Comparison of ENCODE assay signal across 1 cellular context in the genomic region with DNA sequence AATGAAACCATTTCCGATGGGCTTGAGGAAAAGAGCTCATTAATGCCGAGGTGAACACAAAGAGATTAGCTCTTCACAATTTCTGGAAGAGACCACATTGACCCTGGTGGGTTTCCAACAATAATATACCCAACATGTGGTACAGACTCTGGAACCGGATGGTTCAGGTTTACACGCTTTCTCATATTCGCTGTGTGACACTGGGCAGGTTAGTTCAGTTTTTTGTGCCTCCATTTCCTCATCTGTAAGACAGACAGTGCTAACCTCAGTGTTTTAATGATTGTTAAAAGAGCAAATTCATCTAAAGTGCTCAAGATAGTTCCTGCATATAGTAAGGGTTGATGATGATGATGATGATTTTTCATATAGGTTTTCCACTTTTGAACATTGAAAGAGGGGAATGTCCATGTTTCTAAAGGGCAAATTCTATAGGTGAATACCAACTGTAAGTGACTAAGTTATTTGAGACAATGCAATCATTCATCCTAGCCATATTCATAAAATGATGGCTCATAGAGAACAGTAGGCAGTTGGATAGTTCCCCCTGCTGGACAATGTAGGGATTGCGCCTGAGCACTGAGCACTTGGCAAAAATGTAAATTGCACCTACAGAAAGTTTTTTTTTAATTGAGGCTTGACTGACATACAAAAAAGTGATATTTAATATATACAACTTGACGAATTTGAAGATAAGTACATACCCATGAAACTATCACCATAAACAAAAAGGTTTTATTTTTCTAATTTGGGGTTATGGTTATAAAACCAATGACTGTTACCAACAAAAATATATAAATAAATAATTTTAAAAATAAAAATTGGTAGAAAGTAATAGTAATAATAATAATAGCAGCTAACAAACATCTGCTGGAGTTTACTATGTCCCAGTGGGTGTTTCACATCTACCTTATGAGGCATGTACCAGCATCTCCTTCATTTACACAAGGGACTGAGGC.
A peak's percentile ranks its signal among the peaks of the same experiment; 100 is the strongest.
TF ChIP-seq lines count a peak whose summit lies in the region.

No MANE protein-coding gene starts in this region.

TF ChIP-seq in HEK293, 187 proteins besides CTCF, POLR2A, EP300 and RAD21 (continued from another document and continues in another):
- TF ChIP-seq, protein P1, sequence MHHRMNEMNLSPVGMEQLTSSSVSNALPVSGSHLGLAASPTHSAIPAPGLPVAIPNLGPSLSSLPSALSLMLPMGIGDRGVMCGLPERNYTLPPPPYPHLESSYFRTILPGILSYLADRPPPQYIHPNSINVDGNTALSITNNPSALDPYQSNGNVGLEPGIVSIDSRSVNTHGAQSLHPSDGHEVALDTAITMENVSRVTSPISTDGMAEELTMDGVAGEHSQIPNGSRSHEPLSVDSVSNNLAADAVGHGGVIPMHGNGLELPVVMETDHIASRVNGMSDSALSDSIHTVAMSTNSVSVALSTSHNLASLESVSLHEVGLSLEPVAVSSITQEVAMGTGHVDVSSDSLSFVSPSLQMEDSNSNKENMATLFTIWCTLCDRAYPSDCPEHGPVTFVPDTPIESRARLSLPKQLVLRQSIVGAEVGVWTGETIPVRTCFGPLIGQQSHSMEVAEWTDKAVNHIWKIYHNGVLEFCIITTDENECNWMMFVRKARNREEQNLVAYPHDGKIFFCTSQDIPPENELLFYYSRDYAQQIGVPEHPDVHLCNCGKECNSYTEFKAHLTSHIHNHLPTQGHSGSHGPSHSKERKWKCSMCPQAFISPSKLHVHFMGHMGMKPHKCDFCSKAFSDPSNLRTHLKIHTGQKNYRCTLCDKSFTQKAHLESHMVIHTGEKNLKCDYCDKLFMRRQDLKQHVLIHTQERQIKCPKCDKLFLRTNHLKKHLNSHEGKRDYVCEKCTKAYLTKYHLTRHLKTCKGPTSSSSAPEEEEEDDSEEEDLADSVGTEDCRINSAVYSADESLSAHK (tag by site-specific recombination; IDR thresholded peaks at IDR 0.05), result no peak
- TF ChIP-seq ZFHX2 (tag by site-specific recombination; conservative IDR thresholded peaks at IDR 0.05) (no peak), ZBTB48 (tag by site-specific recombination; IDR thresholded peaks at IDR 0.05) (no peak), PRDM1 (tag by site-specific recombination; IDR thresholded peaks at IDR 0.05) (no peak), ZNF169 (tag by site-specific recombination; IDR thresholded peaks at IDR 0.05) (no peak), ZBTB1 (tag by site-specific recombination; IDR thresholded peaks at IDR 0.05) (no peak), ZNF248 (tag by site-specific recombination; IDR thresholded peaks at IDR 0.05) (no peak), YY2 (tag by site-specific recombination; IDR thresholded peaks at IDR 0.05) (no peak), ZNF777 (tag by site-specific recombination; IDR thresholded peaks at IDR 0.05; ENCODE audit: borderline replicate concordance) (no peak), ZNF292 (tag by site-specific recombination; IDR thresholded peaks at IDR 0.05; ENCODE audit: borderline replicate concordance, low read depth) (no peak), ZNF473 (tag by site-specific recombination; IDR thresholded peaks at IDR 0.05) (no peak), ZXDB (tag by site-specific recombination; IDR thresholded peaks at IDR 0.05) (no peak), ZNF521 (tag by site-specific recombination; IDR thresholded peaks at IDR 0.05) (no peak), SCRT1 (tag by site-specific recombination; IDR thresholded peaks at IDR 0.05; ENCODE audit: borderline replicate concordance) (no peak), ZFP37 (tag by site-specific recombination; IDR thresholded peaks at IDR 0.05) (no peak), ZNF214 (tag by site-specific recombination; IDR thresholded peaks at IDR 0.05; ENCODE audit: borderline replicate concordance) (no peak), ZSCAN23 (tag by site-specific recombination; IDR thresholded peaks at IDR 0.05) (no peak), ZNF302 (tag by site-specific recombination; IDR thresholded peaks at IDR 0.05; ENCODE audit: low read depth) (no peak), KLF9 (tag by site-specific recombination; IDR thresholded peaks at IDR 0.05; ENCODE audit: low read depth) (no peak), EGR2 (tag by site-specific recombination; IDR thresholded peaks at IDR 0.05; ENCODE audit: low read depth) (no peak), ZNF843 (tag by site-specific recombination; IDR thresholded peaks at IDR 0.05) (no peak), ZNF510 (tag by site-specific recombination; IDR thresholded peaks at IDR 0.05; ENCODE audit: insufficient replicate concordance) (no peak), ZNF132 (tag by site-specific recombination; IDR thresholded peaks at IDR 0.05; ENCODE audit: borderline replicate concordance) (no peak), ZNF391 (tag by site-specific recombination; IDR thresholded peaks at IDR 0.05; ENCODE audit: borderline replicate concordance, low read depth) (no peak), ZNF530 (tag by site-specific recombination; IDR thresholded peaks at IDR 0.05; ENCODE audit: low read depth) (no peak), ZNF121 (tag by site-specific recombination; IDR thresholded peaks at IDR 0.05) (no peak), ZNF621 (tag by site-specific recombination; IDR thresholded peaks at IDR 0.05) (no peak), HOXC10 (CRISPR knock-in tag; IDR thresholded peaks at IDR 0.05) (no peak), REPIN1 (tag by site-specific recombination; IDR thresholded peaks at IDR 0.05; ENCODE audit: low read depth) (peak; percentile 59; the same call in 1 of the 2 replicates), SP2 (tag by site-specific recombination; IDR thresholded peaks at IDR 0.05) (no peak), ZNF211 (tag by site-specific recombination; IDR thresholded peaks at IDR 0.05; ENCODE audit: low read depth) (no peak), ZNF221 (tag by site-specific recombination; IDR thresholded peaks at IDR 0.05; ENCODE audit: borderline replicate concordance) (no peak), ZNF658 (tag by site-specific recombination; IDR thresholded peaks at IDR 0.05) (no peak), ZNF610 (tag by site-specific recombination; IDR thresholded peaks at IDR 0.05; ENCODE audit: borderline replicate concordance) (no peak), ZNF423 (tag by site-specific recombination; IDR thresholded peaks at IDR 0.05) (no peak), ZNF184 (tag by site-specific recombination; IDR thresholded peaks at IDR 0.05) (peak; percentile 69; the same call in 1 of the 2 replicates), ZSCAN30 (tag by site-specific recombination; IDR thresholded peaks at IDR 0.05) (0 out of 2 replicates have a peak, but pooled peaks have one; percentile 42), ZNF791 (tag by site-specific recombination; IDR thresholded peaks at IDR 0.05) (no peak), MEIS1 (CRISPR knock-in tag; IDR thresholded peaks at IDR 0.05; ENCODE audit: borderline replicate concordance) (no peak), ZFP3 (tag by site-specific recombination; IDR thresholded peaks at IDR 0.05; ENCODE audit: low read depth) (no peak), ZNF239 (tag by site-specific recombination; IDR thresholded peaks at IDR 0.05) (no peak), ZNF366 (tag by site-specific recombination; conservative IDR thresholded peaks at IDR 0.05) (0 out of 2 replicates have a peak, but pooled peaks have one; percentile 24), ZNF433 (tag by site-specific recombination; IDR thresholded peaks at IDR 0.05; ENCODE audit: low read depth) (no peak)
- TF ChIP-seq, protein P2, sequence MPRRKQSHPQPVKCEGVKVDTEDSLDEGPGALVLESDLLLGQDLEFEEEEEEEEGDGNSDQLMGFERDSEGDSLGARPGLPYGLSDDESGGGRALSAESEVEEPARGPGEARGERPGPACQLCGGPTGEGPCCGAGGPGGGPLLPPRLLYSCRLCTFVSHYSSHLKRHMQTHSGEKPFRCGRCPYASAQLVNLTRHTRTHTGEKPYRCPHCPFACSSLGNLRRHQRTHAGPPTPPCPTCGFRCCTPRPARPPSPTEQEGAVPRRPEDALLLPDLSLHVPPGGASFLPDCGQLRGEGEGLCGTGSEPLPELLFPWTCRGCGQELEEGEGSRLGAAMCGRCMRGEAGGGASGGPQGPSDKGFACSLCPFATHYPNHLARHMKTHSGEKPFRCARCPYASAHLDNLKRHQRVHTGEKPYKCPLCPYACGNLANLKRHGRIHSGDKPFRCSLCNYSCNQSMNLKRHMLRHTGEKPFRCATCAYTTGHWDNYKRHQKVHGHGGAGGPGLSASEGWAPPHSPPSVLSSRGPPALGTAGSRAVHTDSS (tag by site-specific recombination; IDR thresholded peaks at IDR 0.05), result peak; percentile 83
- TF ChIP-seq, protein P3, sequence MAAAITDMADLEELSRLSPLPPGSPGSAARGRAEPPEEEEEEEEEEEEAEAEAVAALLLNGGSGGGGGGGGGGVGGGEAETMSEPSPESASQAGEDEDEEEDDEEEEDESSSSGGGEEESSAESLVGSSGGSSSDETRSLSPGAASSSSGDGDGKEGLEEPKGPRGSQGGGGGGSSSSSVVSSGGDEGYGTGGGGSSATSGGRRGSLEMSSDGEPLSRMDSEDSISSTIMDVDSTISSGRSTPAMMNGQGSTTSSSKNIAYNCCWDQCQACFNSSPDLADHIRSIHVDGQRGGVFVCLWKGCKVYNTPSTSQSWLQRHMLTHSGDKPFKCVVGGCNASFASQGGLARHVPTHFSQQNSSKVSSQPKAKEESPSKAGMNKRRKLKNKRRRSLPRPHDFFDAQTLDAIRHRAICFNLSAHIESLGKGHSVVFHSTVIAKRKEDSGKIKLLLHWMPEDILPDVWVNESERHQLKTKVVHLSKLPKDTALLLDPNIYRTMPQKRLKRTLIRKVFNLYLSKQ (tag by site-specific recombination; IDR thresholded peaks at IDR 0.05; ENCODE audit: borderline replicate concordance), result no peak
- TF ChIP-seq, protein P4, sequence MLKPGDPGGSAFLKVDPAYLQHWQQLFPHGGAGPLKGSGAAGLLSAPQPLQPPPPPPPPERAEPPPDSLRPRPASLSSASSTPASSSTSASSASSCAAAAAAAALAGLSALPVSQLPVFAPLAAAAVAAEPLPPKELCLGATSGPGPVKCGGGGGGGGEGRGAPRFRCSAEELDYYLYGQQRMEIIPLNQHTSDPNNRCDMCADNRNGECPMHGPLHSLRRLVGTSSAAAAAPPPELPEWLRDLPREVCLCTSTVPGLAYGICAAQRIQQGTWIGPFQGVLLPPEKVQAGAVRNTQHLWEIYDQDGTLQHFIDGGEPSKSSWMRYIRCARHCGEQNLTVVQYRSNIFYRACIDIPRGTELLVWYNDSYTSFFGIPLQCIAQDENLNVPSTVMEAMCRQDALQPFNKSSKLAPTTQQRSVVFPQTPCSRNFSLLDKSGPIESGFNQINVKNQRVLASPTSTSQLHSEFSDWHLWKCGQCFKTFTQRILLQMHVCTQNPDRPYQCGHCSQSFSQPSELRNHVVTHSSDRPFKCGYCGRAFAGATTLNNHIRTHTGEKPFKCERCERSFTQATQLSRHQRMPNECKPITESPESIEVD (tag by site-specific recombination; IDR thresholded peaks at IDR 0.05), result 0 out of 2 replicates have a peak, but pooled peaks have one; percentile 35
- TF ChIP-seq, protein P5, sequence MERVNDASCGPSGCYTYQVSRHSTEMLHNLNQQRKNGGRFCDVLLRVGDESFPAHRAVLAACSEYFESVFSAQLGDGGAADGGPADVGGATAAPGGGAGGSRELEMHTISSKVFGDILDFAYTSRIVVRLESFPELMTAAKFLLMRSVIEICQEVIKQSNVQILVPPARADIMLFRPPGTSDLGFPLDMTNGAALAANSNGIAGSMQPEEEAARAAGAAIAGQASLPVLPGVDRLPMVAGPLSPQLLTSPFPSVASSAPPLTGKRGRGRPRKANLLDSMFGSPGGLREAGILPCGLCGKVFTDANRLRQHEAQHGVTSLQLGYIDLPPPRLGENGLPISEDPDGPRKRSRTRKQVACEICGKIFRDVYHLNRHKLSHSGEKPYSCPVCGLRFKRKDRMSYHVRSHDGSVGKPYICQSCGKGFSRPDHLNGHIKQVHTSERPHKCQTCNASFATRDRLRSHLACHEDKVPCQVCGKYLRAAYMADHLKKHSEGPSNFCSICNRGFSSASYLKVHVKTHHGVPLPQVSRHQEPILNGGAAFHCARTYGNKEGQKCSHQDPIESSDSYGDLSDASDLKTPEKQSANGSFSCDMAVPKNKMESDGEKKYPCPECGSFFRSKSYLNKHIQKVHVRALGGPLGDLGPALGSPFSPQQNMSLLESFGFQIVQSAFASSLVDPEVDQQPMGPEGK (tag by site-specific recombination; IDR thresholded peaks at IDR 0.05), result no peak
- TF ChIP-seq, protein P6, sequence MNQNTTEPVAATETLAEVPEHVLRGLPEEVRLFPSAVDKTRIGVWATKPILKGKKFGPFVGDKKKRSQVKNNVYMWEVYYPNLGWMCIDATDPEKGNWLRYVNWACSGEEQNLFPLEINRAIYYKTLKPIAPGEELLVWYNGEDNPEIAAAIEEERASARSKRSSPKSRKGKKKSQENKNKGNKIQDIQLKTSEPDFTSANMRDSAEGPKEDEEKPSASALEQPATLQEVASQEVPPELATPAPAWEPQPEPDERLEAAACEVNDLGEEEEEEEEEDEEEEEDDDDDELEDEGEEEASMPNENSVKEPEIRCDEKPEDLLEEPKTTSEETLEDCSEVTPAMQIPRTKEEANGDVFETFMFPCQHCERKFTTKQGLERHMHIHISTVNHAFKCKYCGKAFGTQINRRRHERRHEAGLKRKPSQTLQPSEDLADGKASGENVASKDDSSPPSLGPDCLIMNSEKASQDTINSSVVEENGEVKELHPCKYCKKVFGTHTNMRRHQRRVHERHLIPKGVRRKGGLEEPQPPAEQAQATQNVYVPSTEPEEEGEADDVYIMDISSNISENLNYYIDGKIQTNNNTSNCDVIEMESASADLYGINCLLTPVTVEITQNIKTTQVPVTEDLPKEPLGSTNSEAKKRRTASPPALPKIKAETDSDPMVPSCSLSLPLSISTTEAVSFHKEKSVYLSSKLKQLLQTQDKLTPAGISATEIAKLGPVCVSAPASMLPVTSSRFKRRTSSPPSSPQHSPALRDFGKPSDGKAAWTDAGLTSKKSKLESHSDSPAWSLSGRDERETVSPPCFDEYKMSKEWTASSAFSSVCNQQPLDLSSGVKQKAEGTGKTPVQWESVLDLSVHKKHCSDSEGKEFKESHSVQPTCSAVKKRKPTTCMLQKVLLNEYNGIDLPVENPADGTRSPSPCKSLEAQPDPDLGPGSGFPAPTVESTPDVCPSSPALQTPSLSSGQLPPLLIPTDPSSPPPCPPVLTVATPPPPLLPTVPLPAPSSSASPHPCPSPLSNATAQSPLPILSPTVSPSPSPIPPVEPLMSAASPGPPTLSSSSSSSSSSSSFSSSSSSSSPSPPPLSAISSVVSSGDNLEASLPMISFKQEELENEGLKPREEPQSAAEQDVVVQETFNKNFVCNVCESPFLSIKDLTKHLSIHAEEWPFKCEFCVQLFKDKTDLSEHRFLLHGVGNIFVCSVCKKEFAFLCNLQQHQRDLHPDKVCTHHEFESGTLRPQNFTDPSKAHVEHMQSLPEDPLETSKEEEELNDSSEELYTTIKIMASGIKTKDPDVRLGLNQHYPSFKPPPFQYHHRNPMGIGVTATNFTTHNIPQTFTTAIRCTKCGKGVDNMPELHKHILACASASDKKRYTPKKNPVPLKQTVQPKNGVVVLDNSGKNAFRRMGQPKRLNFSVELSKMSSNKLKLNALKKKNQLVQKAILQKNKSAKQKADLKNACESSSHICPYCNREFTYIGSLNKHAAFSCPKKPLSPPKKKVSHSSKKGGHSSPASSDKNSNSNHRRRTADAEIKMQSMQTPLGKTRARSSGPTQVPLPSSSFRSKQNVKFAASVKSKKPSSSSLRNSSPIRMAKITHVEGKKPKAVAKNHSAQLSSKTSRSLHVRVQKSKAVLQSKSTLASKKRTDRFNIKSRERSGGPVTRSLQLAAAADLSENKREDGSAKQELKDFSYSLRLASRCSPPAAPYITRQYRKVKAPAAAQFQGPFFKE (tag by site-specific recombination; IDR thresholded peaks at IDR 0.05; ENCODE audit: borderline replicate concordance), result no peak
